In the genomic region with DNA sequence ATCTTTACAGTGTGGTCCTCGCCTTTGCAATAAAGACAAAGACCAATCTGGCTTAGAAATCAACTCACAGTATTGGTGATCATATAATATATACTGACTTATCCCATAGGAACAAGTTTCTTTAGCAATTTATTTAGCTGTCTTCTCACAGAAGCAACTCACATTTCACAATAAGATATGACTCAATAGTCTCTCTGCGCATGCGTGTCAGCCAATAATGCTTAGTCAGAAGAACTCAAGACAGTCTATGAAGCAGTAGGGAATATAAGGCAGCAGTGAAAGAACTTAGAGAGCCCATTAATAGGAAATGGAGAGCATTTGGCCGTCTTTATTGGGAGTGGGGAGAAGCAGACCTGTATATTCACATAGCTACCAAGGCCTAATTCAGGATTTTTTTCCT, we compare ENCODE assay signal across 16 cellular contexts.
DNase-seq lines count a peak whose midpoint lies in the region; ATAC-seq and TF ChIP-seq lines count a peak whose summit lies in the region.
"Had no signal": no experiment of that assay in that cellular context is flagged by ENCODE, and none has a peak within 500 bp of the region (broad histone marks: within the 10 kb centered on the region; RNA-seq: fewer than 3 reads in every experiment).

No MANE protein-coding gene starts in this region.

- CTCF ChIA-PET in BJ (lab: Yijun Ruan, JAX), result no interaction called here

- H3K27me3 ChIP-seq in BJ (ENCODE audit: control insufficient read depth, insufficient read depth, low read length), result no peaks in the 10 kb centered on the region
- H3K27me3 ChIP-seq: neural progenitor cell, sigmoid colon, vagina had no signal

- H3K36me3 ChIP-seq in BJ (ENCODE audit: control insufficient read depth, insufficient read depth, low read length), result no peaks in the 10 kb centered on the region
- H3K36me3 ChIP-seq: neural progenitor cell, sigmoid colon, vagina had no signal

- H3K4me3 ChIP-seq in BJ (ENCODE audit: low read depth, low read length) (no peak overlapping the region), fibroblast of the aortic adventitia (ENCODE audit: low read depth, low read length) (no peak overlapping the region)
- H3K4me3 ChIP-seq: neural progenitor cell, sigmoid colon, vagina had no signal

- POLR2A ChIA-PET in BJ (lab: Charles Lee), result no interaction called here

- TF ChIP-seq CTCF in BJ (IDR thresholded peaks at IDR 0.05; ENCODE audit: insufficient read depth, low read depth, low read length) (no peak), fibroblast of the aortic adventitia (IDR thresholded peaks at IDR 0.05; ENCODE audit: insufficient read depth, low read length) (no peak)

- ATAC-seq in HG03025 (IDR thresholded peaks at IDR 0.05; ENCODE audit: low FRiP score, unreplicated experiment) (no peak), SK-N-SH treated with all-trans-retinoic acid at 6 μM for 48 hours (no peak; the same call in 2 of the 3 replicates)
- ATAC-seq: activated naive CD4-positive, alpha-beta T cell treated with anti-CD3 and anti-CD28 coated beads, Interleukin-2, amount 50 U/mL, for 72 hours; stimulated activated naive B cell treated with anti-CD40 and anti-IgM and Interleukin-4, amounts not matched to agents 10 μg/mL and 1 μg/mL and 100 μg/mL, for 72 hours had no signal

- peak; percentile 49 for DNase-seq in BJ (ENCODE audit: low read depth)
- peak; percentile 48 for DNase-seq in HT1080 (ENCODE audit: low read depth)
- peak; percentile 33 for DNase-seq in SK-MEL-5 (ENCODE audit: low read depth, low spot score)
- peak; percentile 85 for DNase-seq in fibroblast of the aortic adventitia (ENCODE audit: low read depth)
- no peak for DNase-seq in C1 segment of cervical spinal cord (lab: John Stamatoyannopoulos, UW)
- DNase-seq in T-helper 2 cell, result no peak
- DNase-seq: CD4-positive, CD25-positive, alpha-beta regulatory T cell; erythroblast; NCI-H2171; sigmoid colon; stimulated activated naive B cell treated with anti-CD40 and anti-IgM and Interleukin-4, amounts not matched to agents 10 μg/mL and 1 μg/mL and 100 μg/mL, for 72 hours had no signal

- in situ Hi-C loops in SK-MEL-5 (cut with HindIII; ENCODE audit: low pct_unique_long_range_greater_than_20kb, low sequenced_read_pairs), result no loop called here

TF ChIP-seq in SK-N-SH treated with all-trans-retinoic acid at 6 μM for 48 hours, 23 proteins besides CTCF, POLR2A, EP300 and RAD21:
- TF ChIP-seq ESRRG (CRISPR knock-in tag; IDR thresholded peaks at IDR 0.05) (no peak), TCF4 (CRISPR knock-in tag; IDR thresholded peaks at IDR 0.05; ENCODE audit: borderline replicate concordance) (no peak), BACH2 (CRISPR knock-in tag; IDR thresholded peaks at IDR 0.05; ENCODE audit: borderline replicate concordance) (no peak), ZNF565 (CRISPR knock-in tag; conservative IDR thresholded peaks at IDR 0.05; ENCODE audit: low read depth) (no peak), CSDC2 (CRISPR knock-in tag; IDR thresholded peaks at IDR 0.05) (no peak), GLIS3 (CRISPR knock-in tag; IDR thresholded peaks at IDR 0.05) (no peak), CSRNP3 (CRISPR knock-in tag; IDR thresholded peaks at IDR 0.05) (no peak), ZNF70 (CRISPR knock-in tag; IDR thresholded peaks at IDR 0.05) (no peak), ZNF8 (CRISPR knock-in tag; IDR thresholded peaks at IDR 0.05) (no peak), ZC3H10 (CRISPR knock-in tag; IDR thresholded peaks at IDR 0.05) (no peak), CREB5 (CRISPR knock-in tag; IDR thresholded peaks at IDR 0.05; ENCODE audit: low read depth) (no peak), ARNTL (CRISPR knock-in tag; IDR thresholded peaks at IDR 0.05; ENCODE audit: borderline replicate concordance, low read depth) (no peak), PATZ1 (CRISPR knock-in tag; IDR thresholded peaks at IDR 0.05; ENCODE audit: borderline replicate concordance) (no peak)

Comparison
In these comparisons a context has a peak if more than half of its experiments do, and no peak if none do; other contexts are left out.
1. DNase-seq: peak in BJ (single experiment), HT1080 (single experiment), SK-MEL-5 (single experiment) and fibroblast of the aortic adventitia (single experiment); none in C1 segment of cervical spinal cord (0 of 14) and T-helper 2 cell (0 of 5).